ENCODE assay signal across 10 cellular contexts in genomic region chrX:13001961-13002671, GRCh38. TPM values are rescaled to one million over a fixed set of nuclear protein-coding genes. Genes with fewer than 3 reads are reported as not detected.
DNase-seq lines count a peak whose midpoint lies in the region; ATAC-seq and TF ChIP-seq lines count a peak whose summit lies in the region.
"Had no signal": no experiment of that assay in that cellular context is flagged by ENCODE, and none has a peak within 500 bp of the region (broad histone marks: within the 10 kb centered on the region; RNA-seq: fewer than 3 reads in every experiment).

No MANE protein-coding gene starts in this region.

- peaks cover 78% of the 10 kb centered on the region for H3K4me1 ChIP-seq in CD8-positive, alpha-beta memory T cell (ENCODE audit: insufficient read depth, low read length)
- H3K4me1 ChIP-seq: parathyroid adenoma had no signal

- peak overlapping the region in 7 of 8 donors; percentile 30 to 91 (median 84) for H3K27ac Mint-ChIP-seq in CD8-positive, alpha-beta memory T cell
- H3K27ac Mint-ChIP-seq in activated CD4-positive, alpha-beta T cell treated with anti-CD3 and anti-CD28 coated beads, Interleukin-2, amount 10 ng/mL, durations not matched to agents 7 days and 5 days: peak overlapping the region; percentile 58

- H3K9me3 ChIP-seq in CD8-positive, alpha-beta memory T cell (ENCODE audit: low read length): no peaks in the 10 kb centered on the region

- POLR2A ChIA-PET in CD8-positive, alpha-beta memory T cell (lab: Charles Lee): interaction anchor here (0.9 to 2.0 kb wide), 5 partner anchors 18 to 89 kb away, joined by 3 to 11 read pairs (median 5); no protein-coding TSS in a partner anchor
- POLR2A ChIA-PET in activated CD4-positive, alpha-beta T cell treated with anti-CD3 and anti-CD28 coated beads, Interleukin-2, amount 10 ng/mL, durations not matched to agents 7 days and 5 days (lab: Charles Lee): interaction anchor here (1.0 to 1.4 kb wide), 2 partner anchors 26 to 85 kb away, joined by 3 to 4 read pairs; no protein-coding TSS in a partner anchor

- H3K27me3 ChIP-seq in CD8-positive, alpha-beta memory T cell (ENCODE audit: insufficient read depth, low read length, poor library complexity, severe bottlenecking): no peaks in the 10 kb centered on the region
- H3K27me3 ChIP-seq in dorsolateral prefrontal cortex: peaks cover 0 to 50% (median 6%) of the 10 kb centered on the region in 45 donors

- intact Hi-C loops in dorsolateral prefrontal cortex (cut with DNase I): no loop called here

- CTCF ChIA-PET in CD8-positive, alpha-beta memory T cell (lab: Charles Lee): interaction anchor here (0.9 to 2.7 kb wide), 6 partner anchors 9 to 690 kb away, joined by 3 to 14 read pairs (median 4); no protein-coding TSS in a partner anchor
- CTCF ChIA-PET in activated CD4-positive, alpha-beta T cell treated with anti-CD3 and anti-CD28 coated beads, Interleukin-2, amount 10 ng/mL, durations not matched to agents 7 days and 5 days (lab: Charles Lee): interaction anchor here (0.6 to 1.8 kb wide), 11 partner anchors 12 to 62 kb away, joined by 3 to 6 read pairs (median 4); no protein-coding TSS in a partner anchor

- H3K36me3 Mint-ChIP-seq in CD8-positive, alpha-beta memory T cell: peaks cover 0 to 3% (median 0%) of the 10 kb centered on the region in 3 donors
- H3K36me3 Mint-ChIP-seq in activated CD4-positive, alpha-beta T cell treated with anti-CD3 and anti-CD28 coated beads, Interleukin-2, amount 10 ng/mL, durations not matched to agents 7 days and 5 days (ENCODE audit: low read depth): peaks cover 3% of the 10 kb centered on the region

- no peaks in the 10 kb centered on the region for H3K9me3 Mint-ChIP-seq in CD8-positive, alpha-beta memory T cell
- H3K9me3 Mint-ChIP-seq in activated CD4-positive, alpha-beta T cell treated with anti-CD3 and anti-CD28 coated beads, Interleukin-2, amount 10 ng/mL, durations not matched to agents 7 days and 5 days: no peaks in the 10 kb centered on the region

- peak overlapping the region; percentile 35 for H3K4me3 ChIP-seq in CD8-positive, alpha-beta memory T cell (ENCODE audit: low read length)
- H3K4me3 ChIP-seq in dorsolateral prefrontal cortex: no peak overlapping the region

- H3K27me3 Mint-ChIP-seq in CD8-positive, alpha-beta memory T cell: peaks cover 0 to 5% of the 10 kb centered on the region in 2 donors
- H3K27me3 Mint-ChIP-seq in activated CD4-positive, alpha-beta T cell treated with anti-CD3 and anti-CD28 coated beads, Interleukin-2, amount 10 ng/mL, durations not matched to agents 7 days and 5 days: no peaks in the 10 kb centered on the region

- ATAC-seq in GM19035 (IDR thresholded peaks at IDR 0.05; ENCODE audit: unreplicated experiment): no peak
- no peak for ATAC-seq in GM21528 (IDR thresholded peaks at IDR 0.05; ENCODE audit: low FRiP score, unreplicated experiment)
- ATAC-seq in GM21526 (IDR thresholded peaks at IDR 0.05; ENCODE audit: low FRiP score, unreplicated experiment): no peak

- TF ChIP-seq CTCF in dorsolateral prefrontal cortex (IDR thresholded peaks at IDR 0.05 in 54 of 56, conservative IDR thresholded peaks at IDR 0.05 in 2 of 56; ENCODE audit: low read depth in 1 of 56, partially characterized antibody in 56 of 56): no peak

- H3K36me3 ChIP-seq in CD8-positive, alpha-beta memory T cell (ENCODE audit: insufficient read depth, low read length): no peaks in the 10 kb centered on the region

- no peak overlapping the region for H3K27ac ChIP-seq in CD8-positive, alpha-beta memory T cell (ENCODE audit: low read depth, low read length)
- H3K27ac ChIP-seq in dorsolateral prefrontal cortex: no peak overlapping the region
- H3K27ac ChIP-seq: parathyroid adenoma had no signal

- H3K4me3 Mint-ChIP-seq in CD8-positive, alpha-beta memory T cell: peak overlapping the region in 1 of 7 donors; percentile 54
- no peak overlapping the region for H3K4me3 Mint-ChIP-seq in activated CD4-positive, alpha-beta T cell treated with anti-CD3 and anti-CD28 coated beads, Interleukin-2, amount 10 ng/mL, durations not matched to agents 7 days and 5 days

- DNase-seq in CD8-positive, alpha-beta memory T cell: peak in 1 of 5 donors; percentile 55
- peak; percentile 76 for DNase-seq in HT-29 (ENCODE audit: low spot score)
- DNase-seq in activated CD4-positive, alpha-beta T cell treated with anti-CD3 and anti-CD28 coated beads, Interleukin-2, amount 10 ng/mL, durations not matched to agents 7 days and 5 days: no peak
- peak; percentile 72 for DNase-seq in kidney tubule cell (ENCODE audit: low spot score)
- DNase-seq in dorsolateral prefrontal cortex: no peak
- DNase-seq: NCI-H1092 had no signal

- peaks cover 70 to 88% (median 87%) of the 10 kb centered on the region in 3 donors for H3K4me1 Mint-ChIP-seq in CD8-positive, alpha-beta memory T cell
- H3K4me1 Mint-ChIP-seq in activated CD4-positive, alpha-beta T cell treated with anti-CD3 and anti-CD28 coated beads, Interleukin-2, amount 10 ng/mL, durations not matched to agents 7 days and 5 days: peaks cover 81% of the 10 kb centered on the region

RNA-seq across cellular contexts. Expression of gene TMSB4X, which starts 27.2 kb away (rescaled TPM):
- 1,000 to 10,000 TPM; 3,415 to 3,478 TPM for total RNA-seq in CD8-positive, alpha-beta memory T cell
- polyA plus RNA-seq in CD8-positive, alpha-beta memory T cell: 28,788 TPM
- 538 and 675 TPM in 2 replicates for total RNA-seq in HT-29 (2014; rRNA removed; shearing (Covaris generic))
- 1,000 to 10,000 TPM; 9,113 to 9,418 TPM for total RNA-seq in activated CD4-positive, alpha-beta T cell treated with anti-CD3 and anti-CD28 coated beads, Interleukin-2, amount 10 ng/mL, durations not matched to agents 7 days and 5 days
- 1,000 to 10,000 TPM; 1,088 to 2,217 (median 1,674) TPM for total RNA-seq in dorsolateral prefrontal cortex

RNA-seq across cellular contexts. Expression of gene FAM9C, which starts 42.3 kb away (rescaled TPM):
- total RNA-seq in CD8-positive, alpha-beta memory T cell: not detected
- polyA plus RNA-seq in CD8-positive, alpha-beta memory T cell: not detected
- total RNA-seq in HT-29 (2014; rRNA removed; shearing (Covaris generic)): not detected in 2 replicates
- not detected for total RNA-seq in activated CD4-positive, alpha-beta T cell treated with anti-CD3 and anti-CD28 coated beads, Interleukin-2, amount 10 ng/mL, durations not matched to agents 7 days and 5 days
- total RNA-seq in dorsolateral prefrontal cortex: 1 to 10 TPM in 1 of 120 experiments, under 1 TPM in 4, not detected in 115; 0.19 to 1.6 (median 0.33) TPM

Comparison
In these comparisons a context has a peak if more than half of its experiments do, and no peak if none do; other contexts are left out.
1. DNase-seq: peak in HT-29 (single experiment) and kidney tubule cell (single experiment); none in activated CD4-positive, alpha-beta T cell treated with anti-CD3 and anti-CD28 coated beads, Interleukin-2, amount 10 ng/mL, durations not matched to agents 7 days and 5 days (single experiment) and dorsolateral prefrontal cortex (0 of 10).